ENCODE assay signal across 8 cellular contexts in the genomic region with DNA sequence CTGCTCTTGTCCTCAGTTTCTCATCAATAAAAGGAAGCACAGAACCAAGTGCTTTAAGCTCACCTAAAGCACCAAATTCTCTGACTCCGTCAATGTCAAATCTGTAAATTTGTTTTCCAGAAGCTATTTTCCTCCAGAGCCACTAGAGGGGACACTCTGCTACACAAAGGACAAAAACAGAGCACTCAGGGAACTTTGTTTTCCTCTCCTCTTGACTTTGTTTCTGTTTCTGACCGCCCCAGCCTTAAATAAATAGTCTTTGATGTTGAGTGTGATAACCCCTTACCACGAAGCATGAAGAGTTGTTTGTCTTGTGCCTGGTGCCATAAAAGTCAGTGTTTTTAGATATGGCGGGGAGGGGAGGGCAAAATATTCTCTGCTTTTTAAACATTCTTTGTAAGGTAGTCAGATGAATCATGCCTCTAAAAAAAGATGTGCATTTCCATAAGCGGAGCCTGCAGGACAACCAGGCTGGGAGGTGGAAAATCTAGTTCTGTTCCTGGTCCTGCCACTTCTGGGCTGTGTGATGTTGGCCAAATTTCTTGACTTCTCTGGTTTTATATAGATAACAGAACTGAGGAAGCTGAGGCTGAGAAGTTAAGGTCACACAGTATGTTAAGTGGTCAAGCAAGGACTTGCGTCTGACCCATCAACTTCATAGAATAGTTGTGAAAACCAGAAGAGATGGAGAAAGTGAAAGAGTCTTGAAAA. TPM values are rescaled to one million over a fixed set of nuclear protein-coding genes. Genes with fewer than 3 reads are reported as not detected.
DNase-seq lines count a peak whose midpoint lies in the region; ATAC-seq, FAIRE-seq and TF ChIP-seq lines count a peak whose summit lies in the region.

No MANE protein-coding gene starts in this region.

- no peaks in the 10 kb centered on the region for H3K27me3 ChIP-seq in small intestine (ENCODE audit: control insufficient read depth in 2 of 2, insufficient read depth in 2 of 2, low read length in 2 of 2)

- peak; percentile 95 for TF ChIP-seq CTCF in AG10803 (conservative IDR thresholded peaks at IDR 0.05; ENCODE audit: low read length)
- TF ChIP-seq CTCF in GM12875 (IDR thresholded peaks at IDR 0.05; ENCODE audit: borderline replicate concordance, insufficient read depth, low read depth, low read length), result peak; percentile 69
- peak; percentile 83 to 85 for TF ChIP-seq CTCF in brain (conservative IDR thresholded peaks at IDR 0.05)

- H3K27me3 Mint-ChIP-seq in brain, result peaks cover 16% of the 10 kb centered on the region

- peak overlapping the region; percentile 24 to 41 for H3K27ac ChIP-seq in small intestine (ENCODE audit: low read depth in 1 of 2, low read length in 1 of 2)

- peaks cover 5 to 12% (median 7%) of the 10 kb centered on the region in 5 experiments for H3K9me3 Mint-ChIP-seq in brain

- peak overlapping the region in 3 of 5 experiments; percentile 19 to 56 (median 37) for H3K27ac Mint-ChIP-seq in brain

- H3K4me3 ChIP-seq in AG10803 (ENCODE audit: low read length) (peak overlapping the region; percentile 22), GM12875 (ENCODE audit: low read depth, low read length) (no peak overlapping the region), small intestine (ENCODE audit: low read depth in 1 of 2, low read length in 2 of 2) (no peak overlapping the region)

- peaks cover 14% of the 10 kb centered on the region for H3K4me1 Mint-ChIP-seq in brain

- DNase-seq in AG10803 (ENCODE audit: low read depth) (peak; percentile 85), NCI-H774 (lab: John Stamatoyannopoulos, UW) (peak; percentile 79), iPS-NIHi7 (ENCODE audit: extremely low spot score) (peak; percentile 72), small intestine (peak; percentile 75)

- no peaks in the 10 kb centered on the region for H3K36me3 ChIP-seq in small intestine (ENCODE audit: control insufficient read depth in 2 of 2, insufficient read depth in 2 of 2, low read length in 2 of 2)

- 13 to 18% (median 14%) methylated on average over 6 of the region's 6 CpGs for WGBS in small intestine, 3 donors

- no peaks in the 10 kb centered on the region for H3K9me3 ChIP-seq in small intestine (ENCODE audit: control insufficient read depth, low read depth)

- peaks cover 0 to 2% of the 10 kb centered on the region in 2 donors for H3K4me1 ChIP-seq in small intestine (ENCODE audit: control insufficient read depth in 2 of 2, insufficient read depth in 1 of 2, low read depth in 1 of 2, low read length in 1 of 2)

- H3K36me3 Mint-ChIP-seq in brain, result no peaks in the 10 kb centered on the region

- peak overlapping the region in 2 of 5 experiments; percentile 28 to 36 for H3K4me3 Mint-ChIP-seq in brain

- ATAC-seq in HG03066 (IDR thresholded peaks at IDR 0.05; ENCODE audit: low read depth, unreplicated experiment) (peak; percentile 74), GM19328 (IDR thresholded peaks at IDR 0.05; ENCODE audit: unreplicated experiment) (no peak)

- FAIRE-seq in small intestine (lab: Jason Lieb, UNC), result no peak

RNA-seq across cellular contexts. Expression of gene ZBTB38, which starts 7.3 kb away (rescaled TPM):
- polyA plus RNA-seq in brain (ENCODE audit: insufficient read depth, low read depth, low replicate concordance) (6.0 TPM), small intestine (10 to 100 TPM; 11.9 to 24.9 (median 18.8) TPM)
